In genomic region chr22:45129703-45130524, GRCh38 we compare ENCODE assay signal across 13 cellular contexts. TPM values are rescaled to one million over a fixed set of nuclear protein-coding genes. Genes with fewer than 3 reads are reported as not detected.
DNase-seq lines count a peak whose midpoint lies in the region; ATAC-seq and FAIRE-seq lines count a peak whose summit lies in the region.
"Had no signal": no experiment of that assay in that cellular context is flagged by ENCODE, and none has a peak within 500 bp of the region (broad histone marks: within the 10 kb centered on the region; RNA-seq: fewer than 3 reads in every experiment).

No MANE protein-coding gene starts in this region.

- CTCF ChIA-PET in activated CD4-positive, alpha-beta memory T cell treated with anti-CD3 and anti-CD28 coated beads, Interleukin-2, amount 10 ng/mL, durations not matched to agents 7 days and 5 days (lab: Charles Lee) = no interaction called here

- H3K27me3 Mint-ChIP-seq in activated CD4-positive, alpha-beta memory T cell treated with anti-CD3 and anti-CD28 coated beads, Interleukin-2, amount 10 ng/mL, durations not matched to agents 7 days and 5 days = peaks cover 2% of the 10 kb centered on the region

- H3K9me3 Mint-ChIP-seq in activated CD4-positive, alpha-beta memory T cell treated with anti-CD3 and anti-CD28 coated beads, Interleukin-2, amount 10 ng/mL, durations not matched to agents 7 days and 5 days = peaks cover 12% of the 10 kb centered on the region

- POLR2A ChIA-PET in activated CD4-positive, alpha-beta memory T cell treated with anti-CD3 and anti-CD28 coated beads, Interleukin-2, amount 10 ng/mL, durations not matched to agents 7 days and 5 days (lab: Charles Lee) = interaction anchor here (0.7 to 1.5 kb wide), 4 partner anchors 10 to 430 kb away, joined by 3 to 18 read pairs (median 5); partner anchors contain the start of gene NUP50

- peaks cover 29% of the 10 kb centered on the region for H3K4me1 Mint-ChIP-seq in activated CD4-positive, alpha-beta memory T cell treated with anti-CD3 and anti-CD28 coated beads, Interleukin-2, amount 10 ng/mL, durations not matched to agents 7 days and 5 days

- peak overlapping the region; percentile 85 for H3K27ac Mint-ChIP-seq in activated CD4-positive, alpha-beta memory T cell treated with anti-CD3 and anti-CD28 coated beads, Interleukin-2, amount 10 ng/mL, durations not matched to agents 7 days and 5 days
- H3K27ac Mint-ChIP-seq: neural progenitor cell had no signal

- FAIRE-seq in GM18507 (lab: Jason Lieb, UNC) = peak; percentile 75
- FAIRE-seq: endometrium had no signal

- ATAC-seq in GM21381 (IDR thresholded peaks at IDR 0.05; ENCODE audit: unreplicated experiment) = no peak
- ATAC-seq: HCT116 had no signal

- DNase-seq in GM18507 (ENCODE audit: extremely low spot score, insufficient read length, low read depth) (no peak), fibroblast of gingiva (ENCODE audit: low read depth) (peak; percentile 33), inferior parietal cortex (ENCODE audit: extremely low spot score) (no peak), NCI-H146 (lab: John Stamatoyannopoulos, UW) (no peak)
- peak; percentile 35 for DNase-seq in activated CD4-positive, alpha-beta memory T cell treated with anti-CD3 and anti-CD28 coated beads, Interleukin-2, amount 10 ng/mL, durations not matched to agents 7 days and 5 days
- peak; percentile 6 for DNase-seq in stimulated activated CD8-positive, alpha-beta memory T cell treated with anti-CD3 and anti-CD28 coated beads, Interleukin-4, amount 100 ng/mL, for 24 hours (ENCODE audit: low read depth)
- DNase-seq: aorta, DMS53, NCI-H1092 treated with DMSO at 0.1 percent for 48 hours had no signal

- peak overlapping the region; percentile 50 for H3K4me3 Mint-ChIP-seq in activated CD4-positive, alpha-beta memory T cell treated with anti-CD3 and anti-CD28 coated beads, Interleukin-2, amount 10 ng/mL, durations not matched to agents 7 days and 5 days
- H3K4me3 Mint-ChIP-seq: neural progenitor cell had no signal

- H3K36me3 Mint-ChIP-seq in activated CD4-positive, alpha-beta memory T cell treated with anti-CD3 and anti-CD28 coated beads, Interleukin-2, amount 10 ng/mL, durations not matched to agents 7 days and 5 days (ENCODE audit: low read depth) = peaks cover 27% of the 10 kb centered on the region

RNA-seq across cellular contexts. Expression of gene NUP50, which starts 33.8 kb away (rescaled TPM):
- total RNA-seq in activated CD4-positive, alpha-beta memory T cell treated with anti-CD3 and anti-CD28 coated beads, Interleukin-2, amount 10 ng/mL, durations not matched to agents 7 days and 5 days = 100 to 1,000 TPM; 160 to 167 TPM

Comparison
In these comparisons a context has a peak if more than half of its experiments do, and no peak if none do; other contexts are left out.
1. DNase-seq: peak in activated CD4-positive, alpha-beta memory T cell treated with anti-CD3 and anti-CD28 coated beads, Interleukin-2, amount 10 ng/mL, durations not matched to agents 7 days and 5 days (single experiment), fibroblast of gingiva (single experiment) and stimulated activated CD8-positive, alpha-beta memory T cell treated with anti-CD3 and anti-CD28 coated beads, Interleukin-4, amount 100 ng/mL, for 24 hours (single experiment); none in GM18507 (single experiment), inferior parietal cortex (single experiment) and NCI-H146 (single experiment).